9 cellular contexts compared by ENCODE assay signal in the genomic region with DNA sequence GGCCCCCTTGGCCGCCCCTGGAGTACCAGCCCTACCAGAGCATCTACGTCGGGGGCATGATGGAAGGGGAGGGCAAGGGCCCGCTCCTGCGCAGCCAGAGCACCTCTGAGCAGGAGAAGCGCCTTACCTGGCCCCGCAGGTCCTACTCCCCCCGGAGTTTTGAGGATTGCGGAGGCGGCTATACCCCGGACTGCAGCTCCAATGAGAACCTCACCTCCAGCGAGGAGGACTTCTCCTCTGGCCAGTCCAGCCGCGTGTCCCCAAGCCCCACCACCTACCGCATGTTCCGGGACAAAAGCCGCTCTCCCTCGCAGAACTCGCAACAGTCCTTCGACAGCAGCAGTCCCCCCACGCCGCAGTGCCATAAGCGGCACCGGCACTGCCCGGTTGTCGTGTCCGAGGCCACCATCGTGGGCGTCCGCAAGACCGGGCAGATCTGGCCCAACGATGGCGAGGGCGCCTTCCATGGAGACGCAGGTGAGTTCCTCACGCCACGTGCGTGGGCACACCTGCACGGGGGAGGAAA. TPM values are rescaled to one million over a fixed set of nuclear protein-coding genes. Genes with fewer than 3 reads are reported as not detected.
A peak's percentile ranks its signal among the peaks of the same experiment; 100 is the strongest.
DNase-seq lines count a peak whose midpoint lies in the region; ATAC-seq, FAIRE-seq and TF ChIP-seq lines count a peak whose summit lies in the region.
"Had no signal": no experiment of that assay in that cellular context is flagged by ENCODE, and none has a peak within 500 bp of the region (broad histone marks: within the 10 kb centered on the region; RNA-seq: fewer than 3 reads in every experiment).

No MANE protein-coding gene starts in this region.

- no peak for ATAC-seq in heart left ventricle
- no peak for ATAC-seq in left ventricle myocardium superior
- ATAC-seq in lower lobe of right lung = no peak
- ATAC-seq in GM18520 (IDR thresholded peaks at IDR 0.05; ENCODE audit: unreplicated experiment) = no peak

- H3K4me1 Mint-ChIP-seq in astrocyte (ENCODE audit: low read depth, unreplicated experiment) (peaks cover 24% of the 10 kb centered on the region), type B pancreatic cell (ENCODE audit: unreplicated experiment) (peaks cover 46% of the 10 kb centered on the region)

- H3K27ac ChIP-seq in heart left ventricle (peak overlapping the region in 4 of 12 donors; percentile 15 to 84 (median 30)), astrocyte (ENCODE audit: low read depth, low read length) (no peak overlapping the region), lower lobe of right lung (peak overlapping the region; percentile 68)

- H3K9me3 ChIP-seq in heart left ventricle = peaks cover 0 to 1% (median 0%) of the 10 kb centered on the region in 12 donors
- H3K9me3 ChIP-seq in astrocyte (ENCODE audit: insufficient read depth, low read depth, low read length) = peaks cover under 1% of the 10 kb centered on the region
- no peaks in the 10 kb centered on the region for H3K9me3 ChIP-seq in lower lobe of right lung

- TF ChIP-seq POLR2A in heart left ventricle (IDR thresholded peaks at IDR 0.05) = no peak

- peaks cover 55% of the 10 kb centered on the region for H4K20me1 ChIP-seq in astrocyte (ENCODE audit: insufficient read depth, low read length)

- H3K9me3 Mint-ChIP-seq in astrocyte (ENCODE audit: unreplicated experiment) (peaks cover 6% of the 10 kb centered on the region), type B pancreatic cell (peaks cover 4% of the 10 kb centered on the region)

- H3K27me3 ChIP-seq in heart left ventricle = no peaks in the 10 kb centered on the region
- no peaks in the 10 kb centered on the region for H3K27me3 ChIP-seq in astrocyte (ENCODE audit: insufficient read depth, low read length)
- H3K27me3 ChIP-seq in lower lobe of right lung (ENCODE audit: low read depth) = no peaks in the 10 kb centered on the region

- no peak for FAIRE-seq in astrocyte (lab: Jason Lieb, UNC)

- 69 to 78% (median 76%) methylated on average over 26 to 39 of the region's 39 CpGs for WGBS in heart left ventricle, 4 donors

- peak overlapping the region; percentile 86 for H3K4me2 ChIP-seq in astrocyte (ENCODE audit: low read length)

- peaks cover 56% of the 10 kb centered on the region for H3K79me2 ChIP-seq in astrocyte (ENCODE audit: insufficient read depth, low read length)

- no peak overlapping the region for H3K27ac Mint-ChIP-seq in astrocyte (ENCODE audit: unreplicated experiment)
- peak overlapping the region; percentile 79 for H3K27ac Mint-ChIP-seq in type B pancreatic cell

- no peaks in the 10 kb centered on the region for H3K36me3 ChIP-seq in heart left ventricle
- no peaks in the 10 kb centered on the region for H3K36me3 ChIP-seq in astrocyte (ENCODE audit: insufficient read depth, low read length)
- H3K36me3 ChIP-seq in lower lobe of right lung = no peaks in the 10 kb centered on the region

- peaks cover 13% of the 10 kb centered on the region for H3K36me3 Mint-ChIP-seq in astrocyte (ENCODE audit: low read depth, unreplicated experiment)
- peaks cover 19% of the 10 kb centered on the region for H3K36me3 Mint-ChIP-seq in type B pancreatic cell

- no peak for TF ChIP-seq CTCF in heart left ventricle (IDR thresholded peaks at IDR 0.05)
- TF ChIP-seq CTCF in astrocyte (IDR thresholded peaks at IDR 0.05; ENCODE audit: insufficient read depth, low read depth, low read length) = no peak
- no peak for TF ChIP-seq CTCF in lower lobe of right lung (IDR thresholded peaks at IDR 0.05)
- TF ChIP-seq CTCF in type B pancreatic cell (conservative IDR thresholded peaks at IDR 0.05) = no peak

- no peaks in the 10 kb centered on the region for H3K27me3 Mint-ChIP-seq in astrocyte (ENCODE audit: low read depth, unreplicated experiment)
- no peaks in the 10 kb centered on the region for H3K27me3 Mint-ChIP-seq in type B pancreatic cell

- intact Hi-C loops in heart left ventricle (cut with DNase I) (loop anchor here in 9 of 10 donors (2.0 to 5.0 kb wide), 6 partner anchors 35 to 55 kb away; no protein-coding TSS in a partner anchor), left ventricle myocardium superior (cut with micrococcal nuclease) (no loop called here), lower lobe of right lung (cut with DNase I) (no loop called here)

- H2AFZ ChIP-seq in astrocyte (ENCODE audit: low read depth, low read length) = no peak overlapping the region

- no peak for DNase-seq in heart left ventricle
- DNase-seq in left ventricle myocardium superior = no peak
- no peak for DNase-seq in astrocyte (ENCODE audit: low read depth)
- DNase-seq in lower lobe of right lung = no peak
- no peak for DNase-seq in type B pancreatic cell (ENCODE audit: extremely low spot score, unreplicated experiment)
- no peak for DNase-seq in DMS79 treated with DMSO at 0.1 percent for 48 hours (lab: John Stamatoyannopoulos, UW)
- no peak for DNase-seq in SHP77 treated with DMSO at 0.1 percent for 48 hours (lab: John Stamatoyannopoulos, UW)
- DNase-seq: SW 1271 had no signal

- peak overlapping the region; percentile 23 to 90 (median 71) for H3K4me3 ChIP-seq in heart left ventricle
- peak overlapping the region; percentile 68 for H3K4me3 ChIP-seq in astrocyte (ENCODE audit: insufficient read depth, low read depth, low read length)
- peak overlapping the region; percentile 69 for H3K4me3 ChIP-seq in lower lobe of right lung

- H3K4me3 Mint-ChIP-seq in astrocyte (ENCODE audit: unreplicated experiment) (peak overlapping the region; percentile 83), type B pancreatic cell (peak overlapping the region; percentile 92)

- peak overlapping the region; percentile 20 for H3K9ac ChIP-seq in astrocyte (ENCODE audit: low read length)

- H3K4me1 ChIP-seq in heart left ventricle = peaks cover 11 to 64% (median 47%) of the 10 kb centered on the region in 12 donors
- peaks cover 38% of the 10 kb centered on the region for H3K4me1 ChIP-seq in astrocyte (ENCODE audit: insufficient read depth, low read length)
- peaks cover 65% of the 10 kb centered on the region for H3K4me1 ChIP-seq in lower lobe of right lung

RNA-seq across cellular contexts. Expression of gene BCR, which starts 1.5 kb away (rescaled TPM):
- total RNA-seq in heart left ventricle (10 to 100 TPM; 24.0 to 51.1 (median 29.3) TPM), left ventricle myocardium superior (25.0 TPM), astrocyte (41.2 and 48.9 TPM in 2 replicates), lower lobe of right lung (57.2 TPM), type B pancreatic cell (ENCODE audit: low replicate concordance) (61.2 and 71.6 TPM in 2 replicates)
- 10 to 100 TPM; 12.6 to 22.4 TPM for polyA plus RNA-seq in heart left ventricle

RNA-seq across cellular contexts. Expression of gene RAB36, which starts 36.5 kb away (rescaled TPM):
- total RNA-seq in heart left ventricle (1 to 10 TPM in 2 of 9 donors, under 1 TPM in 7; 0.25 to 3.2 (median 0.54) TPM), left ventricle myocardium superior (0.74 TPM), astrocyte (5.0 and 5.2 TPM in 2 replicates), lower lobe of right lung (9.6 TPM), type B pancreatic cell (ENCODE audit: low replicate concordance) (6.8 and 18.4 TPM in 2 replicates)
- polyA plus RNA-seq in heart left ventricle = under 1 TPM; 0.11 to 0.55 TPM

RNA-seq across cellular contexts. Expression of gene RSPH14, which starts 40.0 kb away (rescaled TPM):
- total RNA-seq in heart left ventricle (not detected), left ventricle myocardium superior (not detected), astrocyte (not detected in 2 replicates), lower lobe of right lung (2.0 TPM), type B pancreatic cell (ENCODE audit: low replicate concordance) (0.93 and 1.5 TPM in 2 replicates)
- polyA plus RNA-seq in heart left ventricle = not detected

Comparison
In these comparisons a context has a peak if more than half of its experiments do, and no peak if none do; other contexts are left out.
1. intact Hi-C loops: an anchor here in heart left ventricle (2.0 to 5.0 kb wide); none called in left ventricle myocardium superior and lower lobe of right lung.